In the genomic region with DNA sequence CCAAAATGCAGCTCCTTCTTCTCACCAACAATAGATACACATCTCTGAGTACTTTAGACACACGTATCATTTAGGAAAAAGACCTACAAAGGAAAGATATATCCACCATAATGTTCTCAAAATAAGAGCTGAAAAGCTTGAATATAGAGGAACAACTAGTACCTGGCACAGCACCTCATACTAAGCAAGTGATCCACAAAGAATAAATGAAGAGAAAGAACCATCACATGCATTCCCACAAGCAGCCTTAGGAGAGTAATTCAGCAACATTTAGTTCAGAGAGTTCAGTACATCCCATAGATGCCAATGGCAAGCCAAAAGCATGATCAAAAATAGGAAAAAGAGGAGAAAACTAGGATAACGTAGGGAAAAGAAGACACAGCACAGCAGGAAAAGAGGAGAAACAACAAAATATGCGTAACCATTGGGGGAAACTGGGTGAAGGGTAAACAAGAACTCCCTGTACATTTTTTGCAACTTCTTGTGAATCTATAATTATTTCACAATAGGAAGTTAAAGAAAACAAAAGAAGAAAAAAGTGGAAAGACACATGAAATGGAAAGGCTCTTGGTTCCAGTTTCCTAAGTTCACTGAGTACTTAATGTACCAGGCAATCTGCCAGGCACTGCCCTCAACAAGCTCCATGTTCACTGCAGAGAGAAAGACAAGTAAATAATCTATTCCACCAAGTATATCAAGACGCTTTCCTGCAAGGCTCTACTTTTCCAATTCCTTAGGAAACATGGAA, we compare ENCODE assay signal across 9 cellular contexts. TPM values are rescaled to one million over a fixed set of nuclear protein-coding genes. Genes with fewer than 3 reads are reported as not detected.
DNase-seq lines count a peak whose midpoint lies in the region; ATAC-seq and TF ChIP-seq lines count a peak whose summit lies in the region.
"Had no signal": no experiment of that assay in that cellular context is flagged by ENCODE, and none has a peak within 500 bp of the region (broad histone marks: within the 10 kb centered on the region; RNA-seq: fewer than 3 reads in every experiment).

No MANE protein-coding gene starts in this region.

- DNase-seq in NCI-H2171 treated with DMSO at 0.1 percent for 48 hours (lab: John Stamatoyannopoulos, UW), result peak; percentile 51
- DNase-seq in NCI-H2171 (lab: John Stamatoyannopoulos, UW), result no peak
- no peak for DNase-seq in esophagus muscularis mucosa (ENCODE audit: extremely low spot score)
- peak; percentile 57 for DNase-seq in lower lobe of right lung
- peak; percentile 35 to 71 for DNase-seq in tibial nerve (ENCODE audit: low spot score in 2 of 2)
- no peak for DNase-seq in dedifferentiated amniotic fluid mesenchymal stem cell (ENCODE audit: extremely low spot score)
- DNase-seq in HK-2 (ENCODE audit: unreplicated experiment), result no peak
- no peak for DNase-seq in NCI-H226
- DNase-seq: NCI-H2029 had no signal

- peak overlapping the region in 1 of 4 donors; percentile 1 for H3K4me3 ChIP-seq in esophagus muscularis mucosa
- no peak overlapping the region for H3K4me3 ChIP-seq in lower lobe of right lung
- no peak overlapping the region for H3K4me3 ChIP-seq in tibial nerve

- peaks cover 0 to 12% (median 0%) of the 10 kb centered on the region in 4 donors for H3K9me3 ChIP-seq in esophagus muscularis mucosa
- H3K9me3 ChIP-seq in lower lobe of right lung, result no peaks in the 10 kb centered on the region
- peaks cover 0 to 15% (median 4%) of the 10 kb centered on the region in 4 donors for H3K9me3 ChIP-seq in tibial nerve

- H3K4me1 ChIP-seq in esophagus muscularis mucosa (peaks cover 19 to 58% (median 40%) of the 10 kb centered on the region in 4 donors), lower lobe of right lung (peaks cover 18% of the 10 kb centered on the region), tibial nerve (peaks cover 0 to 18% (median 7%) of the 10 kb centered on the region in 4 donors)

- H3K27ac ChIP-seq in esophagus muscularis mucosa (replicated peaks in 1 of 4) (peak overlapping the region; percentile 66 to 73 (median 70)), lower lobe of right lung (peak overlapping the region; percentile 22), tibial nerve (peak overlapping the region; percentile 0 to 69 (median 47))

- H3K27me3 ChIP-seq in esophagus muscularis mucosa (no peaks in the 10 kb centered on the region), lower lobe of right lung (ENCODE audit: low read depth) (no peaks in the 10 kb centered on the region), tibial nerve (no peaks in the 10 kb centered on the region)

- peak; percentile 60 to 81 for ATAC-seq in lower lobe of right lung

- TF ChIP-seq CTCF in esophagus muscularis mucosa (IDR thresholded peaks at IDR 0.05), result peak in 1 of 3 experiments; percentile 4
- TF ChIP-seq CTCF in lower lobe of right lung (IDR thresholded peaks at IDR 0.05), result no peak
- no peak for TF ChIP-seq CTCF in tibial nerve (IDR thresholded peaks at IDR 0.05)

- H3K36me3 ChIP-seq in esophagus muscularis mucosa (no peaks in the 10 kb centered on the region), lower lobe of right lung (no peaks in the 10 kb centered on the region), tibial nerve (no peaks in the 10 kb centered on the region)

- TF ChIP-seq POLR2A in esophagus muscularis mucosa (IDR thresholded peaks at IDR 0.05; ENCODE audit: low read depth) (no peak), tibial nerve (IDR thresholded peaks at IDR 0.05) (no peak)

- WGBS in esophagus muscularis mucosa, result 85% methylated on average over 4 of the region's 4 CpGs
- WGBS in tibial nerve, 2 donors, result 84 to 87% methylated on average over 4 of the region's 4 CpGs

- TF ChIP-seq EP300 in esophagus muscularis mucosa (IDR thresholded peaks at IDR 0.05), result no peak
- TF ChIP-seq EP300 in tibial nerve (IDR thresholded peaks at IDR 0.05), result peak; percentile 78 to 84

- intact Hi-C loops in esophagus muscularis mucosa (cut with DNase I) (no loop called here), lower lobe of right lung (cut with DNase I) (no loop called here)

RNA-seq across cellular contexts. Expression of gene CLASP1, which starts 22.3 kb away (rescaled TPM):
- total RNA-seq in esophagus muscularis mucosa (10 to 100 TPM; 62.6 to 78.6 (median 70.5) TPM), lower lobe of right lung (45.8 TPM), tibial nerve (100 to 1,000 TPM in 1 of 4 donors, 10 to 100 TPM in 3; 72.8 to 164 (median 88.6) TPM)

Comparison
In these comparisons a context has a peak if more than half of its experiments do, and no peak if none do; other contexts are left out.
1. DNase-seq: peak in NCI-H2171 treated with DMSO at 0.1 percent for 48 hours (single experiment), lower lobe of right lung (single experiment) and tibial nerve (2 of 2); none in NCI-H2171 (single experiment), esophagus muscularis mucosa (single experiment), dedifferentiated amniotic fluid mesenchymal stem cell (single experiment), HK-2 (single experiment) and NCI-H226 (single experiment).
2. Peak in every context shown above with its lines, with median percentiles within 50 percentile points of each other: H3K27ac ChIP-seq.